In the genomic region with DNA sequence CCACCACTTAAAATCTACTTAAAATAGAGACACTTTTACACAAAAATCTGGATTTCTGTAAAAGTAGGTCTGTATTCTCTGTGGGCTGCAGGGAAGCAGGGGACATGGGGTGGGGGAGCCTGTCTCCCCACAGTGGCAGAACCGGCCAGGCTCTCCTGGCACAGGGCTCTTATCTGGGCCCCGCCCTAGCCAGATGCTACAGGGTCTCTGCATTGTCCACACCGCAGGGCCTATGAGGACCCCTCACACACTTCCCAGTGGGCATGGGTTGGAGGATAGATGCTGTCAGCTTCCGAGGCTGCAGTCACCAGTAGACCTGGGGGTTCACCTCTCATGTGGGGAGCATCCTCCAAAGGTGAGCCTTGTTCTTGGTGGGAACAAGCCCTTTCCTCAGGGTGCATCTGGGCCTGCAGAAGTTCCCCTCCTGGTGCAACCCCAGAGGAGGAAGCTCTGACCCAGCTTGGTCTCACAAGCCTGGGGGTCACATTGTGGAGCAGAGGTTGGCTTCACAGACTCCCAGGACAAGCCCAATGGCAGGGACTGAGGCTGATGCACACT, we compare ENCODE assay signal across 26 cellular contexts. TPM values are rescaled to one million over a fixed set of nuclear protein-coding genes. Genes with fewer than 3 reads are reported as not detected.
"Had no signal": no experiment of that assay in that cellular context is flagged by ENCODE, and none has a peak within 500 bp of the region (broad histone marks: within the 10 kb centered on the region; RNA-seq: fewer than 3 reads in every experiment).

No MANE protein-coding gene starts in this region.

- H3K9me3 ChIP-seq: breast epithelium, Peyer's patch, SJCRH30, SK-N-SH had no signal

- H3K4me3 ChIP-seq: breast epithelium, K562, Peyer's patch, SJCRH30 had no signal

- FAIRE-seq: K562 had no signal

- ATAC-seq: activated CD8-positive, alpha-beta memory T cell treated with anti-CD3 and anti-CD28 coated beads, Interleukin-2, amount 10 ng/mL, durations not matched to agents 7 days and 5 days; activated CD8-positive, alpha-beta T cell treated with anti-CD3 and anti-CD28 coated beads, Interleukin-2, amount 10 ng/mL, durations not matched to agents 7 days and 5 days; activated T-cell treated with anti-CD3 and anti-CD28 coated beads, Interleukin-2, amount 50 U/mL, for 4 hours had no signal

- H3K27ac ChIP-seq: breast epithelium, Peyer's patch, RWPE1, SJCRH30, VCaP had no signal

- H3K4me3 Mint-ChIP-seq: activated CD8-positive, alpha-beta memory T cell treated with anti-CD3 and anti-CD28 coated beads, Interleukin-2, amount 10 ng/mL, durations not matched to agents 7 days and 5 days; activated CD8-positive, alpha-beta T cell treated with anti-CD3 and anti-CD28 coated beads, Interleukin-2, amount 10 ng/mL, durations not matched to agents 7 days and 5 days; activated naive CD4-positive, alpha-beta T cell treated with anti-CD3 and anti-CD28 coated beads, Interleukin-2, amount 50 U/mL, for 24 hours; activated T-cell treated with anti-CD3 and anti-CD28 coated beads, Interleukin-2, amount 50 U/mL, for 4 hours had no signal

- H3K4me1 Mint-ChIP-seq: activated CD8-positive, alpha-beta memory T cell treated with anti-CD3 and anti-CD28 coated beads, Interleukin-2, amount 10 ng/mL, durations not matched to agents 7 days and 5 days; activated naive CD4-positive, alpha-beta T cell treated with anti-CD3 and anti-CD28 coated beads, Interleukin-2, amount 50 U/mL, for 24 hours had no signal

- H3K36me3 Mint-ChIP-seq: activated CD8-positive, alpha-beta memory T cell treated with anti-CD3 and anti-CD28 coated beads, Interleukin-2, amount 10 ng/mL, durations not matched to agents 7 days and 5 days; activated naive CD4-positive, alpha-beta T cell treated with anti-CD3 and anti-CD28 coated beads, Interleukin-2, amount 50 U/mL, for 24 hours had no signal

- H3K36me3 ChIP-seq: breast epithelium, Peyer's patch, SJCRH30 had no signal

- H3K9ac ChIP-seq: SK-N-SH had no signal

- H3K27me3 Mint-ChIP-seq: activated CD8-positive, alpha-beta memory T cell treated with anti-CD3 and anti-CD28 coated beads, Interleukin-2, amount 10 ng/mL, durations not matched to agents 7 days and 5 days; activated naive CD4-positive, alpha-beta T cell treated with anti-CD3 and anti-CD28 coated beads, Interleukin-2, amount 50 U/mL, for 24 hours had no signal

- H3K27ac Mint-ChIP-seq: activated CD8-positive, alpha-beta memory T cell treated with anti-CD3 and anti-CD28 coated beads, Interleukin-2, amount 10 ng/mL, durations not matched to agents 7 days and 5 days; activated CD8-positive, alpha-beta T cell treated with anti-CD3 and anti-CD28 coated beads, Interleukin-2, amount 10 ng/mL, durations not matched to agents 7 days and 5 days; activated naive CD4-positive, alpha-beta T cell treated with anti-CD3 and anti-CD28 coated beads, Interleukin-2, amount 50 U/mL, for 24 hours had no signal

- H3K9me3 Mint-ChIP-seq: activated naive CD4-positive, alpha-beta T cell treated with anti-CD3 and anti-CD28 coated beads, Interleukin-2, amount 50 U/mL, for 24 hours; activated T-cell treated with anti-CD3 and anti-CD28 coated beads, Interleukin-2, amount 50 U/mL, for 4 hours had no signal

- H3K27me3 ChIP-seq: breast epithelium, Peyer's patch, SJCRH30 had no signal

- H3K4me1 ChIP-seq: breast epithelium, Peyer's patch had no signal

- DNase-seq: activated CD4-positive, alpha-beta T cell treated with anti-CD3 and anti-CD28 coated beads for 48 hours; activated CD4-positive, alpha-beta T cell treated with anti-CD3 and anti-CD28 coated beads, Interleukin-2, amount 50 U/mL, for 4 hours; activated CD8-positive, alpha-beta memory T cell treated with anti-CD3 and anti-CD28 coated beads, Interleukin-2, amount 10 ng/mL, durations not matched to agents 7 days and 5 days; activated CD8-positive, alpha-beta T cell treated with anti-CD3 and anti-CD28 coated beads, Interleukin-2, amount 10 ng/mL, durations not matched to agents 7 days and 5 days; activated gamma-delta T cell treated with Interleukin-2 at 50 U/mL for 16 hours; activated T-cell treated with anti-CD3 and anti-CD28 coated beads, Interleukin-2, amount 50 U/mL, for 4 hours; central memory CD4-positive, alpha-beta T cell; Karpas-422; MM.1S; NCI-H1105; NCI-H1436; NCI-H1694 treated with DMSO at 0.1 percent for 48 hours; NCI-H2081; NCI-H510A treated with DMSO at 0.1 percent for 48 hours; Peyer's patch; Right ventricle myocardium superior; SJCRH30; SK-N-SH; T-helper 1 cell had no signal

RNA-seq across cellular contexts. Expression of gene MYL7, which starts 15.4 kb away (rescaled TPM):
- total RNA-seq: activated CD8-positive, alpha-beta memory T cell treated with anti-CD3 and anti-CD28 coated beads, Interleukin-2, amount 10 ng/mL, durations not matched to agents 7 days and 5 days; activated CD8-positive, alpha-beta T cell treated with anti-CD3 and anti-CD28 coated beads, Interleukin-2, amount 10 ng/mL, durations not matched to agents 7 days and 5 days; aorta; K562; Peyer's patch; SJCRH30; T-helper 2 cell treated with Interferon-gamma antibody and Interleukin-4, amounts not matched to agents 100 ng/mL and 5 ng/mL, for 36 hours had no signal
- polyA plus RNA-seq: K562, SK-N-SH had no signal

RNA-seq across cellular contexts. Expression of gene GCK, which starts 32.7 kb away (rescaled TPM):
- total RNA-seq: activated CD8-positive, alpha-beta T cell treated with anti-CD3 and anti-CD28 coated beads, Interleukin-2, amount 10 ng/mL, durations not matched to agents 7 days and 5 days; Peyer's patch; SJCRH30 had no signal
